1 cellular context compared by ENCODE assay signal in genomic region chr12:38120438-38120837, GRCh38.
TF ChIP-seq lines count a peak whose summit lies in the region.

No MANE protein-coding gene starts in this region.

TF ChIP-seq in GM12878, 131 proteins besides CTCF, POLR2A, EP300 and RAD21 (continued from another document):
- TF ChIP-seq CBFB (IDR thresholded peaks at IDR 0.05; ENCODE audit: low read depth) (no peak), IKZF1 (conservative IDR thresholded peaks at IDR 0.05) (peak; percentile 93)
